In genomic region chr13:74260420-74260819, GRCh38 we compare ENCODE assay signal across 1 cellular context.
A peak's percentile ranks its signal among the peaks of the same experiment; 100 is the strongest.
DNase-seq lines count a peak whose midpoint lies in the region; ATAC-seq and TF ChIP-seq lines count a peak whose summit lies in the region.
"Not testable (repeated sequence)": the region's sequence is repeated elsewhere in the genome, so short reads cannot be mapped to it uniquely, and the experiment has no call there.

No MANE protein-coding gene starts in this region.

- H3K27ac Mint-ChIP-seq in WTC11, result not testable (repeated sequence)

- H3K4me3 Mint-ChIP-seq in WTC11, result not testable (repeated sequence)

- CTCF ChIA-PET in WTC11 (lab: Charles Lee), result not testable (repeated sequence)

- TF ChIP-seq CTCF in WTC11 (IDR thresholded peaks at IDR 0.05), result not testable (repeated sequence)

- H3K27me3 Mint-ChIP-seq in WTC11 (ENCODE audit: low read depth), result not testable (repeated sequence)

- peaks cover 30% of the 10 kb centered on the region for H3K9me3 Mint-ChIP-seq in WTC11

- POLR2A ChIA-PET in WTC11 (lab: Charles Lee), result not testable (repeated sequence)

- not testable (repeated sequence) for ATAC-seq in WTC11

- peaks cover 15% of the 10 kb centered on the region for H3K36me3 Mint-ChIP-seq in WTC11

- DNase-seq in WTC11 (ENCODE audit: low spot score), result not testable (repeated sequence)

- H3K4me1 Mint-ChIP-seq in WTC11, result not testable (repeated sequence)

TF ChIP-seq in WTC11, 78 proteins besides CTCF, POLR2A, EP300 and RAD21:
- TF ChIP-seq HMGA2 (CRISPR knock-in tag; IDR thresholded peaks at IDR 0.05), result peak; percentile 97
